22 cellular contexts compared by ENCODE assay signal in genomic region chr2:112995346-112995920, GRCh38. TPM values are rescaled to one million over a fixed set of nuclear protein-coding genes. Genes with fewer than 3 reads are reported as not detected.
DNase-seq lines count a peak whose midpoint lies in the region; ATAC-seq and TF ChIP-seq lines count a peak whose summit lies in the region.
"Had no signal": no experiment of that assay in that cellular context is flagged by ENCODE, and none has a peak within 500 bp of the region (broad histone marks: within the 10 kb centered on the region; RNA-seq: fewer than 3 reads in every experiment).

No MANE protein-coding gene starts in this region.

- H3K4me1 ChIP-seq in OCI-LY3 (ENCODE audit: low read length) = peaks cover 17% of the 10 kb centered on the region
- H3K4me1 ChIP-seq in effector memory CD4-positive, alpha-beta T cell (ENCODE audit: control insufficient read depth, insufficient read depth, low read length, poor library complexity, severe bottlenecking) = peaks cover 14% of the 10 kb centered on the region
- no peaks in the 10 kb centered on the region for H3K4me1 ChIP-seq in smooth muscle cell (ENCODE audit: low read depth)

- no peaks in the 10 kb centered on the region for H3K27me3 ChIP-seq in OCI-LY3 (ENCODE audit: low read depth, low read length)
- H3K27me3 ChIP-seq in effector memory CD4-positive, alpha-beta T cell (replicated peaks; ENCODE audit: control insufficient read depth, insufficient read depth, low read length, poor library complexity, severe bottlenecking) = no peaks in the 10 kb centered on the region
- H3K27me3 ChIP-seq in smooth muscle cell (ENCODE audit: low read depth) = no peaks in the 10 kb centered on the region
- H3K27me3 ChIP-seq: hepatocyte had no signal

- peaks cover 15% of the 10 kb centered on the region for H3K9me3 ChIP-seq in OCI-LY3 (ENCODE audit: insufficient read depth, low read length)
- H3K9me3 ChIP-seq in effector memory CD4-positive, alpha-beta T cell (ENCODE audit: control insufficient read depth, low read length) = peaks cover 7% of the 10 kb centered on the region
- peaks cover 6% of the 10 kb centered on the region for H3K9me3 ChIP-seq in smooth muscle cell (replicated peaks; ENCODE audit: low read depth)

- H4K20me1 ChIP-seq in OCI-LY3 (ENCODE audit: insufficient read depth, low read length) (no peaks in the 10 kb centered on the region), smooth muscle cell (ENCODE audit: low read depth) (no peaks in the 10 kb centered on the region)

- peaks cover 12% of the 10 kb centered on the region for H3K36me3 Mint-ChIP-seq in activated CD4-positive, alpha-beta T cell treated with anti-CD3 and anti-CD28 coated beads for 36 hours (ENCODE audit: low read depth)
- peaks cover 5% of the 10 kb centered on the region for H3K36me3 Mint-ChIP-seq in activated T-cell treated with anti-CD3 and anti-CD28 coated beads, Interleukin-2, amount 50 U/mL, for 4 hours (ENCODE audit: insufficient read depth)

- H3K4me2 ChIP-seq in OCI-LY3 (ENCODE audit: low read length) (peak overlapping the region; percentile 53), smooth muscle cell (no peak overlapping the region)
- H3K4me2 ChIP-seq: hepatocyte had no signal

- H3K4me3 ChIP-seq in OCI-LY3 (ENCODE audit: low read length) (peak overlapping the region; percentile 41), smooth muscle cell (no peak overlapping the region)
- no peak overlapping the region for H3K4me3 ChIP-seq in effector memory CD4-positive, alpha-beta T cell (ENCODE audit: insufficient read depth, low read depth, low read length, poor library complexity, severe bottlenecking)
- H3K4me3 ChIP-seq: hepatocyte had no signal

- CTCF ChIA-PET in activated CD4-positive, alpha-beta T cell treated with anti-CD3 and anti-CD28 coated beads for 36 hours (lab: Charles Lee) = interaction anchor here (0.6 to 1.3 kb wide), 2 partner anchors 10 to 143 kb away, joined by 5 to 7 read pairs; no protein-coding TSS in a partner anchor

- no peak for ATAC-seq in activated CD4-positive, alpha-beta T cell treated with anti-CD3 and anti-CD28 coated beads for 36 hours
- peak in 1 of 2 donors; percentile 47 for ATAC-seq in activated T-cell treated with anti-CD3 and anti-CD28 coated beads, Interleukin-2, amount 50 U/mL, for 4 hours

- H3K27ac Mint-ChIP-seq in activated CD4-positive, alpha-beta T cell treated with anti-CD3 and anti-CD28 coated beads for 36 hours = peak overlapping the region; percentile 82

- WGBS in smooth muscle cell (ENCODE audit: low lambda C conversion rate) = 93% methylated on average over 14 of the region's 14 CpGs

- no peaks in the 10 kb centered on the region for H3F3A ChIP-seq in smooth muscle cell (ENCODE audit: low read depth)

- POLR2A ChIA-PET in activated CD4-positive, alpha-beta T cell treated with anti-CD3 and anti-CD28 coated beads for 36 hours (lab: Charles Lee) = no interaction called here

- peak; percentile 60 for DNase-seq in activated CD4-positive, alpha-beta T cell treated with anti-CD3 and anti-CD28 coated beads for 36 hours
- DNase-seq in activated CD4-positive, alpha-beta T cell treated with anti-CD3 and anti-CD28 coated beads for 1 hour = no peak
- DNase-seq in activated T-cell treated with anti-CD3 and anti-CD28 coated beads, Interleukin-2, amount 50 U/mL, for 4 hours = no peak
- no peak for DNase-seq in effector memory CD4-positive, alpha-beta T cell
- DNase-seq in UCSD-AML1 (lab: John Stamatoyannopoulos, UW; ENCODE audit: unreplicated experiment) = no peak
- DNase-seq in DMS53 (lab: John Stamatoyannopoulos, UW) = no peak
- no peak for DNase-seq in smooth muscle cell (lab: John Stamatoyannopoulos, UW; ENCODE audit: unreplicated experiment)
- DNase-seq: H7, KG1, kidney, mammary epithelial cell, naive B cell, NCI-H1048, NCI-H2171, posterior cingulate gyrus, trophoblast cell, WERI-Rb-1 had no signal

- no peaks in the 10 kb centered on the region for H3K36me3 ChIP-seq in OCI-LY3 (replicated peaks; ENCODE audit: low read depth, low read length)
- H3K36me3 ChIP-seq in effector memory CD4-positive, alpha-beta T cell (ENCODE audit: control insufficient read depth, insufficient read depth, low read length) = no peaks in the 10 kb centered on the region
- no peaks in the 10 kb centered on the region for H3K36me3 ChIP-seq in smooth muscle cell (ENCODE audit: low read depth)
- H3K36me3 ChIP-seq: WERI-Rb-1 had no signal

- TF ChIP-seq CTCF in OCI-LY3 (IDR thresholded peaks at IDR 0.05; ENCODE audit: low read depth, low read length) (no peak), smooth muscle cell (IDR thresholded peaks at IDR 0.05; ENCODE audit: borderline replicate concordance, insufficient read depth, poor library complexity, severe bottlenecking) (no peak)

- no peaks in the 10 kb centered on the region for H3K27me3 Mint-ChIP-seq in activated CD4-positive, alpha-beta T cell treated with anti-CD3 and anti-CD28 coated beads for 36 hours
- no peaks in the 10 kb centered on the region for H3K27me3 Mint-ChIP-seq in activated T-cell treated with anti-CD3 and anti-CD28 coated beads, Interleukin-2, amount 50 U/mL, for 4 hours (ENCODE audit: low read depth)

- peaks cover 35% of the 10 kb centered on the region for H3K4me1 Mint-ChIP-seq in activated CD4-positive, alpha-beta T cell treated with anti-CD3 and anti-CD28 coated beads for 36 hours
- H3K4me1 Mint-ChIP-seq in activated T-cell treated with anti-CD3 and anti-CD28 coated beads, Interleukin-2, amount 50 U/mL, for 4 hours (ENCODE audit: low read depth) = peaks cover 42% of the 10 kb centered on the region
- H3K4me1 Mint-ChIP-seq: naive B cell had no signal

- no peaks in the 10 kb centered on the region for H3K79me2 ChIP-seq in OCI-LY3 (ENCODE audit: low read length)
- no peaks in the 10 kb centered on the region for H3K79me2 ChIP-seq in smooth muscle cell (ENCODE audit: low read depth)
- H3K79me2 ChIP-seq: hepatocyte had no signal

- no peak overlapping the region for H3K9ac ChIP-seq in OCI-LY3 (ENCODE audit: low read length)
- H3K9ac ChIP-seq in smooth muscle cell (ENCODE audit: low read depth) = no peak overlapping the region

- peaks cover 25% of the 10 kb centered on the region for H3K9me3 Mint-ChIP-seq in activated CD4-positive, alpha-beta T cell treated with anti-CD3 and anti-CD28 coated beads for 36 hours (ENCODE audit: low read depth)
- H3K9me3 Mint-ChIP-seq in activated T-cell treated with anti-CD3 and anti-CD28 coated beads, Interleukin-2, amount 50 U/mL, for 4 hours = peaks cover 32% of the 10 kb centered on the region

- H3K27ac ChIP-seq in OCI-LY3 (ENCODE audit: low read length) (no peak overlapping the region), smooth muscle cell (ENCODE audit: low read depth) (no peak overlapping the region)
- peak overlapping the region; percentile 18 for H3K27ac ChIP-seq in effector memory CD4-positive, alpha-beta T cell (ENCODE audit: insufficient read depth, low read length, poor library complexity, severe bottlenecking)
- H3K27ac ChIP-seq: hepatocyte, WERI-Rb-1 had no signal

- peak overlapping the region; percentile 53 for H3K4me3 Mint-ChIP-seq in activated CD4-positive, alpha-beta T cell treated with anti-CD3 and anti-CD28 coated beads for 36 hours
- H3K4me3 Mint-ChIP-seq in activated T-cell treated with anti-CD3 and anti-CD28 coated beads, Interleukin-2, amount 50 U/mL, for 4 hours = peak overlapping the region; percentile 65
- H3K4me3 Mint-ChIP-seq: naive B cell had no signal

- intact Hi-C loops in activated CD4-positive, alpha-beta T cell treated with anti-CD3 and anti-CD28 coated beads for 36 hours (cut with DNase I, micrococcal nuclease) = no loop called here

- H2AFZ ChIP-seq in OCI-LY3 (ENCODE audit: low read depth, low read length) = peak overlapping the region; percentile 29
- H2AFZ ChIP-seq in smooth muscle cell (ENCODE audit: low read depth) = no peak overlapping the region
- H2AFZ ChIP-seq: hepatocyte had no signal

RNA-seq across cellular contexts. Expression of gene IL36A, which starts 9.8 kb away (rescaled TPM):
- total RNA-seq in activated CD4-positive, alpha-beta T cell treated with anti-CD3 and anti-CD28 coated beads for 36 hours = not detected
- total RNA-seq in activated T-cell treated with anti-CD3 and anti-CD28 coated beads, Interleukin-2, amount 50 U/mL, for 4 hours = not detected
- not detected in 2 replicates for total RNA-seq in smooth muscle cell
- not detected in 2 replicates for polyA plus RNA-seq in smooth muscle cell
- total RNA-seq: A172, astrocyte, H7, hepatocyte, kidney, mammary epithelial cell had no signal
- polyA plus RNA-seq: BJ, hepatocyte, mammary epithelial cell had no signal

RNA-seq across cellular contexts. Expression of gene IL36G, which starts 17.6 kb away (rescaled TPM):
- not detected for total RNA-seq in activated CD4-positive, alpha-beta T cell treated with anti-CD3 and anti-CD28 coated beads for 36 hours
- total RNA-seq in activated T-cell treated with anti-CD3 and anti-CD28 coated beads, Interleukin-2, amount 50 U/mL, for 4 hours = not detected
- 0.22 and 0.27 TPM in 2 replicates for total RNA-seq in smooth muscle cell
- polyA plus RNA-seq in smooth muscle cell = 0.30 and 1.1 TPM in 2 replicates
- total RNA-seq: A172, astrocyte, H7, kidney had no signal
- polyA plus RNA-seq: BJ had no signal

RNA-seq across cellular contexts. Expression of gene IL36B, which starts 57.2 kb away (rescaled TPM):
- total RNA-seq in activated CD4-positive, alpha-beta T cell treated with anti-CD3 and anti-CD28 coated beads for 36 hours = not detected
- not detected for total RNA-seq in activated T-cell treated with anti-CD3 and anti-CD28 coated beads, Interleukin-2, amount 50 U/mL, for 4 hours
- not detected in 2 replicates for total RNA-seq in smooth muscle cell
- not detected in 2 replicates for polyA plus RNA-seq in smooth muscle cell
- total RNA-seq: astrocyte, H7, hepatocyte, kidney, mammary epithelial cell had no signal
- polyA plus RNA-seq: BJ, hepatocyte had no signal
